In the genomic region with DNA sequence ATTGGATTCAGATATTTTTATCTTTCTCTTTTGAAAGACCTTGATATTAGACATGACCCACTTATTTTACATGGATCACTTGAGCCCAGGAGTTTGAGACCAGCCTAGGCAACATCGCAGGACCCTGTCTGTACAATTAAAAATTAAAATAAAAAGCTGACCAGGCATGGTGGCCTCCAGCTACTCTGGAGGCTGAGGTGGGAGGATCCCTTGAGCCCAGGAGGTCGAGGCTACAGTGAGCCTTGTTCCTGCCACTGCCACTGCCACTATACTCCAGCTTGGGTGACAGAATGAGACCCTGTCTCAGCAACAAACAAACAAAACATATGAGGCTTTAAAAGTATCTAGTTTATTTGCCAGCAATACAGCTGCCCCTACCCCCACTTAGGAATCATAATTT, we compare ENCODE assay signal across 9 cellular contexts. TPM values are rescaled to one million over a fixed set of nuclear protein-coding genes. Genes with fewer than 3 reads are reported as not detected.
DNase-seq lines count a peak whose midpoint lies in the region; ATAC-seq and TF ChIP-seq lines count a peak whose summit lies in the region.
"Had no signal": no experiment of that assay in that cellular context is flagged by ENCODE, and none has a peak within 500 bp of the region (broad histone marks: within the 10 kb centered on the region; RNA-seq: fewer than 3 reads in every experiment).

No MANE protein-coding gene starts in this region.

- peaks cover 22 to 27% of the 10 kb centered on the region in 2 donors for H3K4me1 Mint-ChIP-seq in natural killer cell treated with Interleukin-12 subunit alpha and Interleukin-12 subunit beta and Interleukin-15 and Interleukin-18, amount 100 ng/mL, for 72 hours (ENCODE audit: low read depth in 2 of 2)

- H3K4me3 ChIP-seq in BE2C (ENCODE audit: low read depth, low read length) (peak overlapping the region; percentile 85), KMS-11 (IDR thresholded peaks at IDR 0.05; ENCODE audit: insufficient read depth, low read depth, low read length) (no peak overlapping the region), choroid plexus epithelial cell (ENCODE audit: low read depth, low read length) (peak overlapping the region; percentile 95)

- H3K9me3 Mint-ChIP-seq in natural killer cell treated with Interleukin-12 subunit alpha and Interleukin-12 subunit beta and Interleukin-15 and Interleukin-18, amount 100 ng/mL, for 72 hours: no peaks in the 10 kb centered on the region

- peak overlapping the region; percentile 94 to 97 for H3K27ac Mint-ChIP-seq in natural killer cell treated with Interleukin-12 subunit alpha and Interleukin-12 subunit beta and Interleukin-15 and Interleukin-18, amount 100 ng/mL, for 72 hours

- H3K9ac ChIP-seq in KMS-11: peak overlapping the region; percentile 93; the same call in 1 of the 2 replicates

- peak overlapping the region; percentile 75 for H3K4me2 ChIP-seq in KMS-11

- H3K4me1 ChIP-seq in BE2C (peaks cover 4% of the 10 kb centered on the region; the same call in 1 of the 2 replicates), KMS-11 (ENCODE audit: low read depth, poor library complexity, severe bottlenecking) (peaks cover 29% of the 10 kb centered on the region)

- H3K4me3 Mint-ChIP-seq in natural killer cell treated with Interleukin-12 subunit alpha and Interleukin-12 subunit beta and Interleukin-15 and Interleukin-18, amount 100 ng/mL, for 72 hours: peak overlapping the region; percentile 100

- DNase-seq in BE2C (no peak), choroid plexus epithelial cell (ENCODE audit: low read depth) (no peak), NCI-H1417 (lab: John Stamatoyannopoulos, UW) (no peak), epidermal melanocyte (ENCODE audit: insufficient read length, low spot score) (no peak)
- no peak for DNase-seq in natural killer cell treated with Interleukin-12 subunit alpha and Interleukin-12 subunit beta and Interleukin-15 and Interleukin-18, amount 100 ng/mL, for 72 hours (ENCODE audit: low spot score)

- no peak overlapping the region for H2AFZ ChIP-seq in KMS-11 (ENCODE audit: low read depth)

- peaks cover 12% of the 10 kb centered on the region for H3K36me3 Mint-ChIP-seq in natural killer cell treated with Interleukin-12 subunit alpha and Interleukin-12 subunit beta and Interleukin-15 and Interleukin-18, amount 100 ng/mL, for 72 hours

- TF ChIP-seq CTCF in BE2C (IDR thresholded peaks at IDR 0.05; ENCODE audit: low read depth, low read length): no peak
- no peak for TF ChIP-seq CTCF in KMS-11 (conservative IDR thresholded peaks at IDR 0.05; ENCODE audit: low read depth, low read length)
- TF ChIP-seq CTCF in choroid plexus epithelial cell (conservative IDR thresholded peaks at IDR 0.05; ENCODE audit: low read depth, low read length): no peak

- H3K27me3 ChIP-seq in BE2C: no peaks in the 10 kb centered on the region
- no peaks in the 10 kb centered on the region for H3K27me3 ChIP-seq in KMS-11 (ENCODE audit: insufficient read depth, low read depth)

- H3K27me3 Mint-ChIP-seq in natural killer cell treated with Interleukin-12 subunit alpha and Interleukin-12 subunit beta and Interleukin-15 and Interleukin-18, amount 100 ng/mL, for 72 hours: no peaks in the 10 kb centered on the region

- ATAC-seq in natural killer cell treated with Interleukin-12 subunit alpha and Interleukin-12 subunit beta and Interleukin-15 and Interleukin-18, amount 100 ng/mL, for 72 hours: no peak
- ATAC-seq in GM19035 (IDR thresholded peaks at IDR 0.05; ENCODE audit: unreplicated experiment) (no peak), HG03135 (IDR thresholded peaks at IDR 0.05; ENCODE audit: unreplicated experiment) (no peak)

- H4K20me1 ChIP-seq in KMS-11 (ENCODE audit: insufficient read depth): no peaks in the 10 kb centered on the region; the same call in 1 of the 2 replicates

- no peaks in the 10 kb centered on the region for H3K9me3 ChIP-seq in BE2C

- H3K36me3 ChIP-seq in BE2C: peaks cover 8% of the 10 kb centered on the region
- 0 out of 2 replicates have a peak, but pooled peaks cover 4% of the 10 kb centered on the region for H3K36me3 ChIP-seq in KMS-11 (ENCODE audit: insufficient read depth)

- peaks cover 61% of the 10 kb centered on the region for H3K79me2 ChIP-seq in KMS-11 (ENCODE audit: insufficient read depth, low read depth)

- no peak overlapping the region for H3K27ac ChIP-seq in KMS-11

RNA-seq across cellular contexts. Expression of a gene that starts 1.6 kb away (rescaled TPM):
- 258 TPM for polyA plus RNA-seq in BE2C (2012; ENCODE audit: insufficient read depth, insufficient read length, low read depth)
- 10 to 100 TPM; 66.3 to 82.8 TPM for total RNA-seq in natural killer cell treated with Interleukin-12 subunit alpha and Interleukin-12 subunit beta and Interleukin-15 and Interleukin-18, amount 100 ng/mL, for 72 hours

RNA-seq across cellular contexts. Expression of a gene that starts 23.5 kb away (rescaled TPM):
- polyA plus RNA-seq in BE2C (2012; ENCODE audit: insufficient read depth, insufficient read length, low read depth): not detected
- under 1 TPM in 1 of 2 donors, not detected in 1; 0.12 TPM for total RNA-seq in natural killer cell treated with Interleukin-12 subunit alpha and Interleukin-12 subunit beta and Interleukin-15 and Interleukin-18, amount 100 ng/mL, for 72 hours
- total RNA-seq: pulmonary artery endothelial cell had no signal
